ENCODE assay signal across 15 cellular contexts in the genomic region with DNA sequence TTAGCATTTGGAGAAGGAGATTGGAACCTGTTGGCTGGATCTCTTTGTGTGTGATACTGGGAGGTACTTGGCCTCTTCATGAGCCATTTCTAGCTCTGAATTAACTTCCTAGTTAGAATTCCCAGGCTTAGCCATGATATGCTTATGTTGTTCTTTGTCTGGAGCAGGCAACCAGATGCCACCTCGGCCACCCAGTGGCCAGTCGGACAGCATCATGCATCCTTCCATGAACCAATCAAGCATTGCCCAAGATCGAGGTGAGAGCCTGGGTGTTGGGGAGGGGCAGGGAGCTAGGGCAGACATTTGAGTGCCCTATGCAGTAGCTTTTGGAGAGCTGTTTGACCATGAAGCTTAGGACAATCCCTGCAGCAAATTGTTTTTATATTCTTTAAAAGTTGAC. TPM values are rescaled to one million over a fixed set of nuclear protein-coding genes. Genes with fewer than 3 reads are reported as not detected.
A peak's percentile ranks its signal among the peaks of the same experiment; 100 is the strongest.
DNase-seq lines count a peak whose midpoint lies in the region; ATAC-seq and TF ChIP-seq lines count a peak whose summit lies in the region.
"Had no signal": no experiment of that assay in that cellular context is flagged by ENCODE, and none has a peak within 500 bp of the region (broad histone marks: within the 10 kb centered on the region; RNA-seq: fewer than 3 reads in every experiment).

No MANE protein-coding gene starts in this region.

- no peaks in the 10 kb centered on the region for H3K4me1 Mint-ChIP-seq in chondrocyte (ENCODE audit: low read depth)

- no peak overlapping the region for H3K4me3 ChIP-seq in mucosa of descending colon
- H3K4me3 ChIP-seq: HAP-1, tibial nerve had no signal

- TF ChIP-seq CTCF in chondrocyte (IDR thresholded peaks at IDR 0.05) (peak; percentile 43), mucosa of descending colon (IDR thresholded peaks at IDR 0.05) (no peak)

- H3K9me3 ChIP-seq in mucosa of descending colon = no peaks in the 10 kb centered on the region
- H3K9me3 ChIP-seq: HAP-1, tibial nerve had no signal

- H3K9me3 Mint-ChIP-seq in chondrocyte (ENCODE audit: low read depth) = no peaks in the 10 kb centered on the region

- ATAC-seq in mucosa of descending colon (peak; percentile 40), GM19452 (IDR thresholded peaks at IDR 0.05; ENCODE audit: unreplicated experiment) (no peak)

- no peaks in the 10 kb centered on the region for H3K27me3 Mint-ChIP-seq in chondrocyte (ENCODE audit: low read depth)

- H3K4me3 Mint-ChIP-seq in chondrocyte (ENCODE audit: unreplicated experiment) = no peak overlapping the region

- DNase-seq in ELF-1 (ENCODE audit: low read depth, low spot score) = peak; percentile 20
- DNase-seq in HT1080 (ENCODE audit: low read depth) = peak; percentile 28
- DNase-seq in chondrocyte (ENCODE audit: low spot score) = no peak
- no peak for DNase-seq in mucosa of descending colon
- DNase-seq in NCI-H345 treated with DMSO at 0.1 percent for 48 hours (lab: John Stamatoyannopoulos, UW; ENCODE audit: unreplicated experiment) = no peak
- no peak for DNase-seq in GOT3 (lab: John Stamatoyannopoulos, UW)
- DNase-seq in KBM-7 = no peak
- DNase-seq: aorta, EL, NCI-H69, T-helper 1 cell had no signal

- H3K36me3 Mint-ChIP-seq in chondrocyte (ENCODE audit: low read depth) = peaks cover 25% of the 10 kb centered on the region

- in situ Hi-C loops in KBM-7 (cut with MboI; ENCODE audit: low pct_unique_long_range_greater_than_20kb, low sequenced_read_pairs) = no loop called here

- no peaks in the 10 kb centered on the region for H3K4me1 ChIP-seq in mucosa of descending colon (ENCODE audit: low read depth)
- H3K4me1 ChIP-seq: HAP-1, parathyroid adenoma had no signal

- no peak overlapping the region for H3K27ac Mint-ChIP-seq in chondrocyte (ENCODE audit: unreplicated experiment)

- H3K36me3 ChIP-seq in mucosa of descending colon (ENCODE audit: low read depth) = peaks cover 3% of the 10 kb centered on the region

- intact Hi-C loops in mucosa of descending colon (cut with DNase I, micrococcal nuclease) = no loop called here

RNA-seq across cellular contexts. Expression of gene PIGV, which starts 26.5 kb away (rescaled TPM):
- total RNA-seq in HT1080 (2014; rRNA removed; shearing (Covaris generic)) = 9.5 and 13.3 TPM in 2 replicates
- polyA plus RNA-seq in HT1080 (2015; cell fraction: cytosol; rRNA removed) = 15.2 and 15.9 TPM in 2 replicates
- 13.8 and 18.4 TPM in 2 replicates for polyA plus RNA-seq in HT1080 (2015; cell fraction: nucleus; rRNA removed)
- total RNA-seq in chondrocyte (11.2 to 15.8 TPM (median 12.4 TPM) in 3 replicates), mucosa of descending colon (10 to 100 TPM; 16.5 to 22.3 (median 17.5) TPM)

Comparison
In these comparisons a context has a peak if more than half of its experiments do, and no peak if none do; other contexts are left out.
1. DNase-seq: peak in ELF-1 (single experiment) and HT1080 (single experiment); none in chondrocyte (single experiment), mucosa of descending colon (0 of 3), NCI-H345 treated with DMSO at 0.1 percent for 48 hours (single experiment), GOT3 (single experiment) and KBM-7 (single experiment).